Comparison of ENCODE assay signal across 8 cellular contexts in the genomic region with DNA sequence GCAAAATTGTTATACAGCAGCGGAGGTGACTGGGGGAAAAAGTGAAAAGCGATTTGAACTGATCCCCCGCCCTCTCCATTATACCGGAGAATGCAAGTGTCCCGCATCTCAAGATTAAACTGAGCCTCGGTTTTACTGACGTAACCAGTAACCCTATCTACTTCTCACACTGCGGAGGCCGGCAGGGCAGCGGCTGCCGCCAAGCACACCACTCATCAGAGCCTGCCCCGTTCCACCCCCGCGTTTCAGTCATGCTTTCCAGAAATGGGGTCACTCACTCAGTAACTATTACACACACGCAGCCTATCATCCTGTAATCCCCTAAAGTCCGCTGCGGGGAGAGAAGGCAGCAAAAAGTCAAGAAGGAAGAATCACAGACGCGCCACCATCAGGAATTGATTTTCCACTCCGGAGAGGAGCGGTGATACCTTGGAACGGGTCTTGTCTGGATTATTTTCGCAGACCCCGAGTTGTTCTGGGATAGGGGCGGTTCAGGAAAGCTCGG. TPM values are rescaled to one million over a fixed set of nuclear protein-coding genes. Genes with fewer than 3 reads are reported as not detected.
DNase-seq lines count a peak whose midpoint lies in the region; ATAC-seq and TF ChIP-seq lines count a peak whose summit lies in the region.

No MANE protein-coding gene starts in this region.

- peak overlapping the region; percentile 92 for H3K4me3 Mint-ChIP-seq in activated naive CD4-positive, alpha-beta T cell treated with anti-CD3 and anti-CD28 coated beads, Interleukin-2, amount 50 U/mL, for 24 hours

- H3K4me1 Mint-ChIP-seq in activated naive CD4-positive, alpha-beta T cell treated with anti-CD3 and anti-CD28 coated beads, Interleukin-2, amount 50 U/mL, for 24 hours: peaks cover 32% of the 10 kb centered on the region

- TF ChIP-seq POLR2A in heart left ventricle (IDR thresholded peaks at IDR 0.05): peak in 1 of 2 donors; percentile 29

- peak; percentile 47 for DNase-seq in BE2C
- DNase-seq in SK-MEL-5 (ENCODE audit: low read depth, low spot score): peak; percentile 61
- DNase-seq in heart left ventricle: peak; percentile 39 to 77 (median 63)
- peak; percentile 89 for DNase-seq in posterior vena cava (ENCODE audit: low spot score)
- DNase-seq in globus pallidus (ENCODE audit: low spot score): no peak

- intact Hi-C loops in heart left ventricle (cut with DNase I) (loop anchor here in 7 of 10 donors (5.0 to 10.0 kb wide), 9 partner anchors 48 to 180 kb away; partner anchors contain the start of gene EIF1AX (in 1 of the 7)), posterior vena cava (cut with DNase I) (loop anchor here in 1 of 2 donors (5.0 kb wide), 1 partner anchor 553 kb away; no protein-coding TSS in a partner anchor)

- 0 to 36% (median 17%) methylated on average over 26 of the region's 26 CpGs for WGBS in heart left ventricle, 4 donors

- H3K9me3 Mint-ChIP-seq in activated naive CD4-positive, alpha-beta T cell treated with anti-CD3 and anti-CD28 coated beads, Interleukin-2, amount 50 U/mL, for 24 hours: no peaks in the 10 kb centered on the region

- H3K4me3 ChIP-seq in BE2C (ENCODE audit: low read depth, low read length): peak overlapping the region; percentile 83
- peak overlapping the region; percentile 38 to 95 (median 69) for H3K4me3 ChIP-seq in heart left ventricle

- H3K4me1 ChIP-seq in BE2C: no peaks in the 10 kb centered on the region
- peaks cover 0 to 38% (median 4%) of the 10 kb centered on the region in 12 donors for H3K4me1 ChIP-seq in heart left ventricle

- TF ChIP-seq CTCF in BE2C (IDR thresholded peaks at IDR 0.05; ENCODE audit: low read depth, low read length): no peak
- TF ChIP-seq CTCF in heart left ventricle (IDR thresholded peaks at IDR 0.05): no peak

- H3K27ac Mint-ChIP-seq in activated naive CD4-positive, alpha-beta T cell treated with anti-CD3 and anti-CD28 coated beads, Interleukin-2, amount 50 U/mL, for 24 hours: peak overlapping the region; percentile 97

- in situ Hi-C loops in SK-MEL-5 (cut with HindIII; ENCODE audit: low pct_unique_long_range_greater_than_20kb, low sequenced_read_pairs): no loop called here

- H3K27me3 Mint-ChIP-seq in activated naive CD4-positive, alpha-beta T cell treated with anti-CD3 and anti-CD28 coated beads, Interleukin-2, amount 50 U/mL, for 24 hours: no peaks in the 10 kb centered on the region

- ATAC-seq in GM19035 (IDR thresholded peaks at IDR 0.05; ENCODE audit: unreplicated experiment) (peak; percentile 32), HG03520 (IDR thresholded peaks at IDR 0.05; ENCODE audit: unreplicated experiment) (peak; percentile 43), heart left ventricle (peak; percentile 37 to 61 (median 56))

- H3K36me3 ChIP-seq in BE2C: no peaks in the 10 kb centered on the region
- H3K36me3 ChIP-seq in heart left ventricle: no peaks in the 10 kb centered on the region

- no peaks in the 10 kb centered on the region for H3K27me3 ChIP-seq in BE2C
- H3K27me3 ChIP-seq in heart left ventricle: peaks cover 0 to 9% (median 0%) of the 10 kb centered on the region in 9 donors

- no peaks in the 10 kb centered on the region for H3K36me3 Mint-ChIP-seq in activated naive CD4-positive, alpha-beta T cell treated with anti-CD3 and anti-CD28 coated beads, Interleukin-2, amount 50 U/mL, for 24 hours

- peak overlapping the region in 11 of 12 donors; percentile 26 to 89 (median 83) for H3K27ac ChIP-seq in heart left ventricle

- H3K9me3 ChIP-seq in BE2C (no peaks in the 10 kb centered on the region), heart left ventricle (no peaks in the 10 kb centered on the region)

RNA-seq across cellular contexts. Expression of gene RPS6KA3, which starts 1.4 kb away (rescaled TPM):
- 11.4 TPM for polyA plus RNA-seq in BE2C (2012; ENCODE audit: insufficient read depth, insufficient read length, low read depth)
- 38.0 and 39.5 TPM in 2 replicates for total RNA-seq in SK-MEL-5 (2014; rRNA removed; shearing (Covaris generic))
- 21.5 and 33.0 TPM in 2 replicates for polyA plus RNA-seq in SK-MEL-5 (2015; cell fraction: cytosol; rRNA removed)
- 10.9 and 15.1 TPM in 2 replicates for polyA plus RNA-seq in SK-MEL-5 (2015; cell fraction: nucleus; rRNA removed)
- total RNA-seq in heart left ventricle (10 to 100 TPM; 28.1 to 52.3 (median 39.8) TPM), posterior vena cava (10 to 100 TPM; 36.4 to 52.3 TPM)
- 10 to 100 TPM in 1 of 2 donors, 1 to 10 TPM in 1; 6.6 to 27.8 TPM for polyA plus RNA-seq in heart left ventricle
